1 cellular context compared by ENCODE assay signal in genomic region chr5:177416334-177416733, GRCh38.
TF ChIP-seq lines count a peak whose summit lies in the region.

No MANE protein-coding gene starts in this region.

TF ChIP-seq in HepG2, 621 proteins besides CTCF, POLR2A, EP300 and RAD21:
- TF ChIP-seq ZBTB43 (CRISPR knock-in tag; conservative IDR thresholded peaks at IDR 0.05) = no peak
- 0 out of 2 replicates have a peak, but pooled peaks have one; percentile 0 for TF ChIP-seq CEBPB (IDR thresholded peaks at IDR 0.05; ENCODE audit: borderline replicate concordance, low read depth, low read length)
TF ChIP-seq in HepG2: peak in this region for 1.
